ENCODE assay signal across 8 cellular contexts in the genomic region with DNA sequence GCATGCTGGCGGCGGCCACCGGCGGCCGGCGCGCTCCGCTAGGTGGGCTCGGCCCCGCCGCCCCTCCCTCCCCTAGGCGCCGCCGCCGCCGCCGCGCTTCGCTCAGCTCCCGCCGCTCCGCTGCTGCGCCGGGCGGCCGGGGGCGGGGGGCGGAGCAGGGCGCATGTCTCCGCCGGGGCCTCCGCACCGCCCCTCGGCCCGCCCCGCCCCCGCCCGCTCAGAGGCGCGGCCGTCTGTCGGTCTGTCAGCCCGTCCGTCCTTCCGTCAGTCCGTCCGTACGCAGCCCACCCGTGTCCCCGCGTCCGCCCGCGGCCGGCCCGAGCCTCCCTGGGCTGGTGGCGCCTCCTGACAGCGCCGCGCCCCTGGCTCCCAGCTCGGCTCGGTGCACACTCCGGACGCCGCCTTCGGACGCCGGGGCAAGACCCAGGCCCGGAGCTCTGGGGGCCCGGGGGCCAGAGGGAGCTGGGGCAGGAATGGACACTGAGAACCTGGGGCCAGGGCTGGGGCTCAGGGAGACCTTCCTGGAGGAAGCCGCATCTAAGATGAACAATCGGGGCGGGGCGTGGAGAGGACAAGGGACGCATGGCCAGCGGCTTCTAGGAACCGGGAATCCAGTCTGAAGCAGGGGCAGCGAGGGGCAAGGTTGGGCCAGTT. TPM values are rescaled to one million over a fixed set of nuclear protein-coding genes. Genes with fewer than 3 reads are reported as not detected.
DNase-seq lines count a peak whose midpoint lies in the region; ATAC-seq lines count a peak whose summit lies in the region.

A gene (minus strand): TSS at position 138 of the 654 bp plus-strand sequence. CDS start 6,193 bp downstream, outside the sequence.

- no peak within 1 kb of the TSS for H4K5ac ChIP-seq in mesendoderm (ENCODE audit: low read length)

- H3K4ac ChIP-seq in mesendoderm (ENCODE audit: low read depth, low read length), result no peak within 1 kb of the TSS

- no peaks in the 10 kb centered on the region for H3K36me3 Mint-ChIP-seq in stimulated activated effector memory CD8-positive, alpha-beta T cell treated with anti-CD3 and anti-CD28 coated beads, Interleukin-12 subunit alpha, Interleukin-12 subunit beta, amount 100 ng/mL, for 72 hours

- H3K4me2 ChIP-seq in mesendoderm (ENCODE audit: low read length), result peak within 1 kb of the TSS; percentile 30

- H3K4me1 Mint-ChIP-seq in stimulated activated effector memory CD8-positive, alpha-beta T cell treated with anti-CD3 and anti-CD28 coated beads, Interleukin-12 subunit alpha, Interleukin-12 subunit beta, amount 100 ng/mL, for 72 hours, result peaks cover 5% of the 10 kb centered on the region

- H4K8ac ChIP-seq in mesendoderm (ENCODE audit: low read depth, low read length), result no peak within 1 kb of the TSS

- H3K9ac ChIP-seq in ES-I3 (ENCODE audit: low read depth, low read length) (peak within 1 kb of the TSS; percentile 72), mesendoderm (ENCODE audit: low read length) (peak within 1 kb of the TSS; percentile 51)

- H3K36me3 ChIP-seq in ES-I3 (ENCODE audit: insufficient read depth, low read length) (no peaks in the 10 kb centered on the region), mesendoderm (ENCODE audit: control insufficient read depth, insufficient read depth, low read length) (no peaks in the 10 kb centered on the region)

- peak within 1 kb of the TSS; percentile 44 for H3K4me3 Mint-ChIP-seq in stimulated activated effector memory CD8-positive, alpha-beta T cell treated with anti-CD3 and anti-CD28 coated beads, Interleukin-12 subunit alpha, Interleukin-12 subunit beta, amount 100 ng/mL, for 72 hours

- H3K27ac Mint-ChIP-seq in stimulated activated effector memory CD8-positive, alpha-beta T cell treated with anti-CD3 and anti-CD28 coated beads, Interleukin-12 subunit alpha, Interleukin-12 subunit beta, amount 100 ng/mL, for 72 hours, result no peak within 1 kb of the TSS

- no peaks in the 10 kb centered on the region for H3K79me1 ChIP-seq in mesendoderm (ENCODE audit: low read length)

- peak within 1 kb of the TSS; percentile 28 for H3K4me3 ChIP-seq in mesendoderm (ENCODE audit: low read length)

- no peak within 1 kb of the TSS for H2BK5ac ChIP-seq in mesendoderm (ENCODE audit: low read length)

- no peaks in the 10 kb centered on the region for H3K27me3 ChIP-seq in mesendoderm (ENCODE audit: insufficient read depth, low read length, poor library complexity)

- no peak within 1 kb of the TSS for H2AK5ac ChIP-seq in mesendoderm (ENCODE audit: low read length)

- no peaks in the 10 kb centered on the region for H3K9me3 Mint-ChIP-seq in stimulated activated effector memory CD8-positive, alpha-beta T cell treated with anti-CD3 and anti-CD28 coated beads, Interleukin-12 subunit alpha, Interleukin-12 subunit beta, amount 100 ng/mL, for 72 hours

- H3K79me2 ChIP-seq in mesendoderm (ENCODE audit: control insufficient read depth, insufficient read depth, low read length), result no peaks in the 10 kb centered on the region

- no peak within 1 kb of the TSS for H3K27ac ChIP-seq in mesendoderm (ENCODE audit: low read depth, low read length)

- H3K18ac ChIP-seq in mesendoderm (ENCODE audit: low read length), result peak within 1 kb of the TSS; percentile 8

- no CpG with 5 or more reads among the region's 78 CpGs for WGBS in mesendoderm (ENCODE audit: extremely low coverage, insufficient coverage, low lambda C conversion rate)

- DNase-seq in HuH-7 (ENCODE audit: low spot score) (peak; percentile 62), dermis blood vessel endothelial cell (peak; percentile 54), mesendoderm (no peak), SHP77 treated with DMSO at 0.1 percent for 48 hours (lab: John Stamatoyannopoulos, UW) (no peak)
- peak; percentile 30 to 67 for DNase-seq in stimulated activated effector memory CD8-positive, alpha-beta T cell treated with anti-CD3 and anti-CD28 coated beads, Interleukin-12 subunit alpha, Interleukin-12 subunit beta, amount 100 ng/mL, for 72 hours (ENCODE audit: low spot score in 2 of 2)

- no peak within 1 kb of the TSS for H2BK15ac ChIP-seq in mesendoderm (replicated peaks; ENCODE audit: low read depth)

- H3K23ac ChIP-seq in mesendoderm (ENCODE audit: low read length), result no peak within 1 kb of the TSS

- H3K9me3 ChIP-seq in ES-I3 (ENCODE audit: control insufficient read depth, insufficient read depth, low read length), result no peaks in the 10 kb centered on the region

- ATAC-seq in activated CD4-positive, CD25-positive, alpha-beta regulatory T cell treated with anti-CD3 and anti-CD28 coated beads, Interleukin-2, amount 50 U/mL, for 24 hours, result peak; percentile 72 to 74
- peak; percentile 69 for ATAC-seq in stimulated activated effector memory CD8-positive, alpha-beta T cell treated with anti-CD3 and anti-CD28 coated beads, Interleukin-12 subunit alpha, Interleukin-12 subunit beta, amount 100 ng/mL, for 72 hours
- ATAC-seq in GM19397 (IDR thresholded peaks at IDR 0.05; ENCODE audit: unreplicated experiment), result no peak

- H3K4me1 ChIP-seq in ES-I3 (ENCODE audit: insufficient read depth, low read length) (peaks cover 6% of the 10 kb centered on the region; the same call in 1 of the 2 replicates), mesendoderm (ENCODE audit: control insufficient read depth, low read depth, low read length) (no peaks in the 10 kb centered on the region)

- H3K56ac ChIP-seq in mesendoderm (ENCODE audit: low read length), result peak within 1 kb of the TSS; percentile 70

- no peak within 1 kb of the TSS for H2BK120ac ChIP-seq in mesendoderm (ENCODE audit: low read depth, low read length)

RNA-seq across cellular contexts. Expression of the gene that starts here (rescaled TPM):
- 2.2 and 2.8 TPM in 2 replicates for total RNA-seq in dermis blood vessel endothelial cell
- polyA plus RNA-seq in mesendoderm (2013, experiment 1 of 2), result 0.87 TPM
- polyA plus RNA-seq in mesendoderm (2013, experiment 2 of 2), result 0.88 TPM

Comparison
In these comparisons a context has a peak if more than half of its experiments do, and no peak if none do; other contexts are left out.
1. DNase-seq: peak in HuH-7 (single experiment), dermis blood vessel endothelial cell (single experiment) and stimulated activated effector memory CD8-positive, alpha-beta T cell treated with anti-CD3 and anti-CD28 coated beads, Interleukin-12 subunit alpha, Interleukin-12 subunit beta, amount 100 ng/mL, for 72 hours (2 of 2); none in mesendoderm (single experiment) and SHP77 treated with DMSO at 0.1 percent for 48 hours (single experiment).